ENCODE assay signal across 8 cellular contexts in the genomic region with DNA sequence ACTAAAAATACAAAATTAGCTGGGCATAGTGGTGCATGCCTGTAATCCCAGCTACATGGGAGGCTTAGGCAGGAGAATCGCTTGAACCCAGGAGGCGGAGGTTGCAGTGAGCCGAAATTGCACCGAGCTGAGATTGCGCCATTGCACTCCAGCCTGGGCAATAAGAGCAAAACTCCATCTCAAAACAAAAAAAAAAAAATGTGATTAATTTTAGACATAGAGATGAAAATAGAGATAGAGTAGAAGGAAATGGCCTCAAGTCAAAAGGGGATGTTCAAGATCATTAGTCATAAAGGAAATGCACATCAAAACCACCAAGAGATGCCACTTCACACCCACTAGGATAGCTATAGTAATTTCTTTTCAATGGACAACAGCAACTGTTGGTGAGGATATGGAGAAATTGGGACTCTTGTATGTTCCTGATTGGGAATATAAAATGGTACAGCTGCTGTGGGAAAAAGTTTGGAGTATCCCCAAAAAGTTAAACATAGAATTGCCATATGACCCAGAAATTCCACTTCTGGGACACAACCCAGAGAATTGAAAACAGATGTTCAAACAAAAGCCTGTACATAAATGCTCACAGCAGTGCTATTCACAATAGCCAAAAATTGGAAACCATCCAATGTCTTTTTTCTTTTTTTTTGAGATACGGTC. TPM values are rescaled to one million over a fixed set of nuclear protein-coding genes. Genes with fewer than 3 reads are reported as not detected.
A peak's percentile ranks its signal among the peaks of the same experiment; 100 is the strongest.
DNase-seq lines count a peak whose midpoint lies in the region; ATAC-seq and TF ChIP-seq lines count a peak whose summit lies in the region.

No MANE protein-coding gene starts in this region.

- no peak overlapping the region for H2AFZ ChIP-seq in hepatocyte

- no peak overlapping the region for H3K4me2 ChIP-seq in hepatocyte

- H4K20me1 ChIP-seq in hepatocyte (ENCODE audit: insufficient read depth, poor library complexity, severe bottlenecking), result no peaks in the 10 kb centered on the region

- WGBS in hepatocyte (ENCODE audit: low lambda C conversion rate, missing lambda C conversion rate), result 91% methylated on average over 6 of the region's 6 CpGs

- H3K4me3 ChIP-seq in AG10803 (ENCODE audit: low read length) (no peak overlapping the region), hepatocyte (no peak overlapping the region)

- ATAC-seq in HG02610 (IDR thresholded peaks at IDR 0.05; ENCODE audit: unreplicated experiment), result peak; percentile 55
- peak; percentile 29 to 57 (median 52) for ATAC-seq in T-cell (replicated peaks in 1 of 4)
- no peak for ATAC-seq in HG02759 (IDR thresholded peaks at IDR 0.05; ENCODE audit: unreplicated experiment)

- peak; percentile 96 for DNase-seq in AG10803 (ENCODE audit: low read depth)
- no peak for DNase-seq in T-cell
- no peak for DNase-seq in hepatocyte (ENCODE audit: low spot score)
- no peak for DNase-seq in GM10266 (ENCODE audit: extremely low spot score)
- no peak for DNase-seq in NCI-H187 treated with DMSO at 0.1 percent for 48 hours (lab: John Stamatoyannopoulos, UW)
- DNase-seq in UCSD-AML1 (lab: John Stamatoyannopoulos, UW; ENCODE audit: unreplicated experiment), result no peak

- H3K27me3 ChIP-seq in hepatocyte, result no peaks in the 10 kb centered on the region

- H3K27ac Mint-ChIP-seq in T-cell, result peak overlapping the region in 1 of 2 donors; percentile 19

- peaks cover 8% of the 10 kb centered on the region for H3K79me2 ChIP-seq in hepatocyte

- POLR2A ChIA-PET in T-cell (lab: Charles Lee), result interaction anchor here in 1 of 2 donors (0.7 kb wide), 1 partner anchor 81 kb away, joined by 5 read pairs; no protein-coding TSS in a partner anchor

- H3K36me3 Mint-ChIP-seq in T-cell, result peaks cover 29% of the 10 kb centered on the region

- H3K9me3 Mint-ChIP-seq in T-cell, result no peaks in the 10 kb centered on the region

- no peaks in the 10 kb centered on the region for H3K9me2 ChIP-seq in hepatocyte (replicated peaks; ENCODE audit: insufficient read depth)

- H3K9me3 ChIP-seq in hepatocyte (ENCODE audit: low read depth), result no peaks in the 10 kb centered on the region

- H3K4me1 Mint-ChIP-seq in T-cell, result peaks cover 16 to 31% (median 26%) of the 10 kb centered on the region in 3 donors

- no peaks in the 10 kb centered on the region for H3K27me3 Mint-ChIP-seq in T-cell

- H3K27ac ChIP-seq in hepatocyte, result peak overlapping the region; percentile 52

- H3K36me3 ChIP-seq in hepatocyte (replicated peaks; ENCODE audit: insufficient read depth, low read depth), result no peaks in the 10 kb centered on the region

- TF ChIP-seq CTCF in AG10803 (conservative IDR thresholded peaks at IDR 0.05; ENCODE audit: low read length) (no peak), hepatocyte (IDR thresholded peaks at IDR 0.05; ENCODE audit: poor library complexity) (no peak), GM10266 (IDR thresholded peaks at IDR 0.05; ENCODE audit: control insufficient read depth, insufficient read depth, low read depth, missing control alignments) (no peak)

- CTCF ChIA-PET in T-cell (lab: Charles Lee), result no interaction called here

- H3K4me3 Mint-ChIP-seq in T-cell, result no peak overlapping the region

- no peaks in the 10 kb centered on the region for H3K4me1 ChIP-seq in hepatocyte (ENCODE audit: insufficient read depth)

RNA-seq across cellular contexts. Expression of gene ABHD2, which starts 55.4 kb away (rescaled TPM):
- total RNA-seq in T-cell (10 to 100 TPM; 52.5 to 70.8 (median 58.5) TPM), hepatocyte (51.1 and 59.7 TPM in 2 replicates)
- polyA plus RNA-seq in hepatocyte, result 11.7 and 12.1 TPM in 2 replicates
